Comparison of ENCODE assay signal across 1 cellular context in genomic region chr16:50359626-50360025, GRCh38.
TF ChIP-seq lines count a peak whose summit lies in the region.

No MANE protein-coding gene starts in this region.

TF ChIP-seq in WTC11, 78 proteins besides CTCF, POLR2A, EP300 and RAD21 (continued from another document):
- TF ChIP-seq ZNF425 (CRISPR knock-in tag; conservative IDR thresholded peaks at IDR 0.05) (no peak), E2F4 (CRISPR knock-in tag; IDR thresholded peaks at IDR 0.05; ENCODE audit: borderline replicate concordance, low read depth) (no peak)
